Comparison of ENCODE assay signal across 9 cellular contexts in the genomic region with DNA sequence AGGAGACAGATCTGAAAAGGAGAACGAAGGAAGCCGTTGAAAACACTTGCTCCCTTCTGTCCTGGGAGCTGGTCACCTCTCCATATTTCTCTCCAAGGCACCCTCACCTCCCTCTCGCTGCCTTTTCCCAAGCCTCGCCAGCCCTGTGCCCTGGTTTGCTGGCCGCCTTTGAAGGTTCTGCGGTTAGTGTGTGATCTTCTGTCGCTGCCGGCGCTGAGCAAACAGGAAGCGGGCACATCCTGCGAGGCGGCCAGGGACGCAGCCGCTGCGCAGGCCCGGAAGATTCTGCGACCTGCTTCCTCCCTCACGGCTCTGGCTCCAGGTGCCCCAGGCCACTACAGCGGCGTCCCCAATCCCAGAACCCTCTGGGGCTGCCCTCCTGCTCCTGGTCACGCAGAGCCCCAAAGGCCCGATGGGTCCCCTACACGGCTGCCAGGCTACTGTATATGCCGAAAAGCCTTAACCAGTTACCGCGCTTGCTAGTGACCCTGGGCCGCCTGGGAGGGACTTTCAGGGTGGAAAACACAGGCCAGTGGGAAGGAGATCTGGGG. TPM values are rescaled to one million over a fixed set of nuclear protein-coding genes. Genes with fewer than 3 reads are reported as not detected.
DNase-seq lines count a peak whose midpoint lies in the region; ATAC-seq and TF ChIP-seq lines count a peak whose summit lies in the region.
"Had no signal": no experiment of that assay in that cellular context is flagged by ENCODE, and none has a peak within 500 bp of the region (broad histone marks: within the 10 kb centered on the region; RNA-seq: fewer than 3 reads in every experiment).

No MANE protein-coding gene starts in this region.

- H3K9ac ChIP-seq in Karpas-422 (ENCODE audit: low read length), result peak overlapping the region; percentile 79

- H4K20me1 ChIP-seq in Karpas-422 (ENCODE audit: insufficient read depth, low read depth, low read length), result no peaks in the 10 kb centered on the region

- WGBS in gastroesophageal sphincter (ENCODE audit: low coverage in 1 of 2), 2 donors, result 81% methylated on average over 3 of the region's 27 CpGs; no CpG with 5 or more reads in 1 of the 2 donors

- no peak for ATAC-seq in gastroesophageal sphincter
- ATAC-seq in HG02970 (IDR thresholded peaks at IDR 0.05; ENCODE audit: low FRiP score, unreplicated experiment), result no peak

- no peak for TF ChIP-seq EP300 in gastroesophageal sphincter (IDR thresholded peaks at IDR 0.05)

- H3K9me3 ChIP-seq in Karpas-422 (ENCODE audit: low read length), result no peaks in the 10 kb centered on the region
- H3K9me3 ChIP-seq in gastroesophageal sphincter, result no peaks in the 10 kb centered on the region

- DNase-seq in Karpas-422, result peak; percentile 89
- DNase-seq in activated CD4-positive, alpha-beta T cell treated with anti-CD3 and anti-CD28 coated beads, Interleukin-2, amount 50 U/mL, for 48 hours, result peak; percentile 66 to 75
- DNase-seq in stimulated activated CD4-positive, alpha-beta T cell treated with anti-CD3 and anti-CD28 coated beads, Interleukin-2, amount 100 ng/mL, for 24 hours, result peak; percentile 71
- no peak for DNase-seq in NCI-H2196 treated with DMSO at 0.1 percent for 48 hours (lab: John Stamatoyannopoulos, UW; ENCODE audit: unreplicated experiment)
- no peak for DNase-seq in A172 (ENCODE audit: low spot score)

- peaks cover 22% of the 10 kb centered on the region for H3K79me2 ChIP-seq in Karpas-422 (ENCODE audit: low read length)

- TF ChIP-seq CTCF in gastroesophageal sphincter (IDR thresholded peaks at IDR 0.05), result no peak

- TF ChIP-seq POLR2A in GM19193 (IDR thresholded peaks at IDR 0.05; ENCODE audit: extremely low read depth, insufficient read depth, insufficient read length) (peak; percentile 73), gastroesophageal sphincter (IDR thresholded peaks at IDR 0.05) (no peak)

- H3K27me3 ChIP-seq in Karpas-422 (ENCODE audit: low read length), result no peaks in the 10 kb centered on the region
- no peaks in the 10 kb centered on the region for H3K27me3 ChIP-seq in gastroesophageal sphincter

- H3K4me3 ChIP-seq in Karpas-422 (ENCODE audit: low read length) (peak overlapping the region; percentile 70), gastroesophageal sphincter (no peak overlapping the region)

- no peaks in the 10 kb centered on the region for H3K36me3 ChIP-seq in Karpas-422 (ENCODE audit: insufficient read depth, low read length)
- no peaks in the 10 kb centered on the region for H3K36me3 ChIP-seq in gastroesophageal sphincter

- H3K27ac ChIP-seq in Karpas-422 (ENCODE audit: low read length), result peak overlapping the region; percentile 95
- peak overlapping the region in 3 of 4 donors; percentile 35 to 49 (median 47) for H3K27ac ChIP-seq in gastroesophageal sphincter

- peak overlapping the region; percentile 52; the same call in 1 of the 2 replicates for H2AFZ ChIP-seq in Karpas-422 (ENCODE audit: low read length)

- H3K4me1 ChIP-seq in Karpas-422 (ENCODE audit: low read length) (peaks cover 72% of the 10 kb centered on the region), gastroesophageal sphincter (no peaks in the 10 kb centered on the region)

- peak overlapping the region; percentile 72 for H3K4me2 ChIP-seq in Karpas-422 (ENCODE audit: low read depth, low read length, poor library complexity, severe bottlenecking)

- no peaks in the 10 kb centered on the region for H3K9me2 ChIP-seq in Karpas-422 (replicated peaks; ENCODE audit: insufficient read depth, low read length)

RNA-seq across cellular contexts. Expression of a gene that starts 2.5 kb away (rescaled TPM):
- 63.0 and 103 TPM in 2 replicates for total RNA-seq in Karpas-422 (2014; rRNA removed; shearing (Covaris generic); ENCODE audit: low replicate concordance)
- 1 to 10 TPM; 1.9 to 8.2 (median 5.3) TPM for total RNA-seq in gastroesophageal sphincter
- not detected in 2 replicates for total RNA-seq in A172 (2014; rRNA removed; shearing (Covaris generic))
- total RNA-seq: myocyte had no signal

RNA-seq across cellular contexts. Expression of a gene that starts 38.5 kb away (rescaled TPM):
- not detected in 2 replicates for total RNA-seq in Karpas-422 (2014; rRNA removed; shearing (Covaris generic); ENCODE audit: low replicate concordance)
- 10 to 100 TPM in 1 of 4 donors, 1 to 10 TPM in 2, under 1 TPM in 1; 0.93 to 11.2 (median 6.5) TPM for total RNA-seq in gastroesophageal sphincter
- total RNA-seq in A172 (2014; rRNA removed; shearing (Covaris generic)), result not detected in 2 replicates
- total RNA-seq: myocyte had no signal

Comparison
In these comparisons a context has a peak if more than half of its experiments do, and no peak if none do; other contexts are left out.
1. DNase-seq: peak in Karpas-422 (single experiment), activated CD4-positive, alpha-beta T cell treated with anti-CD3 and anti-CD28 coated beads, Interleukin-2, amount 50 U/mL, for 48 hours (2 of 2) and stimulated activated CD4-positive, alpha-beta T cell treated with anti-CD3 and anti-CD28 coated beads, Interleukin-2, amount 100 ng/mL, for 24 hours (2 of 2); none in NCI-H2196 treated with DMSO at 0.1 percent for 48 hours (single experiment) and A172 (single experiment).